ENCODE assay signal across 22 cellular contexts in genomic region chr6:163986313-163986712, GRCh38.
DNase-seq lines count a peak whose midpoint lies in the region; FAIRE-seq and TF ChIP-seq lines count a peak whose summit lies in the region.
"Had no signal": no experiment of that assay in that cellular context is flagged by ENCODE, and none has a peak within 500 bp of the region (broad histone marks: within the 10 kb centered on the region; RNA-seq: fewer than 3 reads in every experiment).

No MANE protein-coding gene starts in this region.

- FAIRE-seq in RCC 7860 (lab: Jason Lieb, UNC): no peak
- FAIRE-seq: small intestine had no signal

- no peak overlapping the region for H3K4me3 ChIP-seq in choroid plexus epithelial cell (ENCODE audit: low read depth, low read length)
- H3K4me3 ChIP-seq: BLaER1, left lung, testis had no signal

- TF ChIP-seq CTCF in choroid plexus epithelial cell (conservative IDR thresholded peaks at IDR 0.05; ENCODE audit: low read depth, low read length): no peak

- DNase-seq in RCC 7860 (ENCODE audit: low spot score) (peak; percentile 82), choroid plexus epithelial cell (ENCODE audit: low read depth) (peak; percentile 53), kidney glomerular epithelial cell (lab: John Stamatoyannopoulos, UW) (peak; percentile 1), GOT3 (lab: John Stamatoyannopoulos, UW) (no peak), NCI-H2171 treated with DMSO at 0.1 percent for 48 hours (lab: John Stamatoyannopoulos, UW) (no peak), NCI-H2227 treated with DMSO at 0.1 percent for 48 hours (lab: John Stamatoyannopoulos, UW) (no peak), iPS-NIHi11 (ENCODE audit: low spot score) (no peak)
- DNase-seq: activated CD4-positive, alpha-beta memory T cell treated with anti-CD3 and anti-CD28 coated beads for 36 hours; activated naive CD4-positive, alpha-beta T cell treated with anti-CD3 and anti-CD28 coated beads for 36 hours; activated T-cell treated with anti-CD3 and anti-CD28 coated beads, Interleukin-2, amount 50 U/mL, for 1 hour; DMS 273 treated with DMSO at 0.1 percent for 48 hours; effector CD8-positive, alpha-beta T cell; hippocampal formation; KG1; left lung; NCI-H1048; small intestine; stimulated activated CD4-positive, alpha-beta T cell treated with anti-CD3 and anti-CD28 coated beads, Interleukin-4, amount 100 ng/mL, for 4 hours; stimulated activated CD8-positive, alpha-beta memory T cell treated with anti-CD3 and anti-CD28 coated beads, Interleukin-4, amount 100 ng/mL, for 48 hours; T-cell; testis had no signal

Comparison
In these comparisons a context has a peak if more than half of its experiments do, and no peak if none do; other contexts are left out.
1. DNase-seq: peak in RCC 7860 (single experiment), choroid plexus epithelial cell (single experiment) and kidney glomerular epithelial cell (single experiment); none in GOT3 (single experiment), NCI-H2171 treated with DMSO at 0.1 percent for 48 hours (single experiment), NCI-H2227 treated with DMSO at 0.1 percent for 48 hours (single experiment) and iPS-NIHi11 (single experiment).